Comparison of ENCODE assay signal across 8 cellular contexts in genomic region chr22:21982338-21982965, GRCh38. TPM values are rescaled to one million over a fixed set of nuclear protein-coding genes. Genes with fewer than 3 reads are reported as not detected.
DNase-seq lines count a peak whose midpoint lies in the region; ATAC-seq and TF ChIP-seq lines count a peak whose summit lies in the region.

TSS of gene TOP3B (minus strand) at chr22:21982787. CDS start at chr22:21975709, 7,078 bp downstream.

- peak within 1 kb of the TSS; percentile 94 for H3K4me2 ChIP-seq in KMS-11

- no peaks in the 10 kb centered on the region for H3K27me3 Mint-ChIP-seq in activated T-helper 2 cell treated with anti-CD3 and anti-CD28 coated beads, Interferon-gamma antibody, Interleukin-2, Interleukin-4, amounts not matched to agents 10 μg/mL and 5 μg/mL and 100 μg/mL, durations not matched to agents 14 hours and 24 hours and 36 hours (ENCODE audit: low read depth)
- H3K27me3 Mint-ChIP-seq in natural killer cell treated with Interleukin-12 subunit alpha and Interleukin-12 subunit beta and Interleukin-15 and Interleukin-18, amount 100 ng/mL, for 72 hours, result no peaks in the 10 kb centered on the region

- TF ChIP-seq CTCF in KMS-11 (conservative IDR thresholded peaks at IDR 0.05; ENCODE audit: low read depth, low read length), result no peak
- no peak for TF ChIP-seq CTCF in RWPE1 (conservative IDR thresholded peaks at IDR 0.05; ENCODE audit: low read depth)
- no peak for TF ChIP-seq CTCF in fibroblast of pulmonary artery (IDR thresholded peaks at IDR 0.05; ENCODE audit: low read length, missing control alignments)

- H3K4me1 ChIP-seq in KMS-11 (ENCODE audit: low read depth, poor library complexity, severe bottlenecking), result peaks cover 7% of the 10 kb centered on the region

- H4K20me1 ChIP-seq in KMS-11 (ENCODE audit: insufficient read depth), result no peaks in the 10 kb centered on the region

- 0 out of 2 replicates have a peak within 1 kb of the TSS, but pooled peaks have one; percentile 18 for H3K27ac ChIP-seq in KMS-11
- H3K27ac ChIP-seq in RWPE1, result peak within 1 kb of the TSS; percentile 69

- CTCF ChIA-PET in RWPE1 (lab: Yijun Ruan, JAX), result interaction anchor here (0.7 kb wide), 1 partner anchor 38 kb away, joined by 3 read pairs; no protein-coding TSS in a partner anchor

- peaks cover 14% of the 10 kb centered on the region for H3K4me1 Mint-ChIP-seq in activated T-helper 2 cell treated with anti-CD3 and anti-CD28 coated beads, Interferon-gamma antibody, Interleukin-2, Interleukin-4, amounts not matched to agents 10 μg/mL and 5 μg/mL and 100 μg/mL, durations not matched to agents 14 hours and 24 hours and 36 hours (ENCODE audit: low read depth)
- H3K4me1 Mint-ChIP-seq in natural killer cell treated with Interleukin-12 subunit alpha and Interleukin-12 subunit beta and Interleukin-15 and Interleukin-18, amount 100 ng/mL, for 72 hours (ENCODE audit: low read depth in 2 of 2), result peaks cover 21 to 25% of the 10 kb centered on the region in 2 donors

- DNase-seq in A172 (ENCODE audit: low spot score) (peak; percentile 7), RWPE1 (ENCODE audit: low spot score) (peak; percentile 63), fibroblast of pulmonary artery (ENCODE audit: low read depth) (peak; percentile 78)
- peak; percentile 79 for DNase-seq in activated T-helper 2 cell treated with anti-CD3 and anti-CD28 coated beads, Interferon-gamma antibody, Interleukin-2, Interleukin-4, amounts not matched to agents 10 μg/mL and 5 μg/mL and 100 μg/mL, durations not matched to agents 14 hours and 24 hours and 36 hours (ENCODE audit: low spot score)
- DNase-seq in natural killer cell treated with Interleukin-12 subunit alpha and Interleukin-12 subunit beta and Interleukin-15 and Interleukin-18, amount 100 ng/mL, for 72 hours (ENCODE audit: low spot score), result peak; percentile 86
- peak; percentile 51 to 79 (median 69) for DNase-seq in stimulated activated naive CD4-positive, alpha-beta T cell (lab: John Stamatoyannopoulos, UW)

- H3K79me2 ChIP-seq in KMS-11 (ENCODE audit: insufficient read depth, low read depth), result peaks cover 16% of the 10 kb centered on the region

- POLR2A ChIA-PET in RWPE1 (lab: Yijun Ruan, JAX; ENCODE audit: low non-redundant PET), result no interaction called here

- H3K9ac ChIP-seq in KMS-11, result peak within 1 kb of the TSS; percentile 85

- peak; percentile 58 for ATAC-seq in GM19023 (IDR thresholded peaks at IDR 0.05; ENCODE audit: unreplicated experiment)
- peak; percentile 94 to 95 for ATAC-seq in natural killer cell treated with Interleukin-12 subunit alpha and Interleukin-12 subunit beta and Interleukin-15 and Interleukin-18, amount 100 ng/mL, for 72 hours

- H3K9me3 Mint-ChIP-seq in activated T-helper 2 cell treated with anti-CD3 and anti-CD28 coated beads, Interferon-gamma antibody, Interleukin-2, Interleukin-4, amounts not matched to agents 10 μg/mL and 5 μg/mL and 100 μg/mL, durations not matched to agents 14 hours and 24 hours and 36 hours, result no peaks in the 10 kb centered on the region
- H3K9me3 Mint-ChIP-seq in natural killer cell treated with Interleukin-12 subunit alpha and Interleukin-12 subunit beta and Interleukin-15 and Interleukin-18, amount 100 ng/mL, for 72 hours, result no peaks in the 10 kb centered on the region

- no peaks in the 10 kb centered on the region for H3K36me3 ChIP-seq in KMS-11 (ENCODE audit: insufficient read depth)

- intact Hi-C loops in activated T-helper 2 cell treated with anti-CD3 and anti-CD28 coated beads, Interferon-gamma antibody, Interleukin-2, Interleukin-4, amounts not matched to agents 10 μg/mL and 5 μg/mL and 100 μg/mL, durations not matched to agents 14 hours and 24 hours and 36 hours (cut with micrococcal nuclease), result no loop called here

- H2AFZ ChIP-seq in KMS-11 (ENCODE audit: low read depth), result peak within 1 kb of the TSS; percentile 95

- H3K4me3 ChIP-seq in KMS-11 (IDR thresholded peaks at IDR 0.05; ENCODE audit: insufficient read depth, low read depth, low read length) (no peak within 1 kb of the TSS), fibroblast of pulmonary artery (replicated peaks; ENCODE audit: low read depth, low read length) (peak within 1 kb of the TSS; percentile 99)

- H3K36me3 Mint-ChIP-seq in activated T-helper 2 cell treated with anti-CD3 and anti-CD28 coated beads, Interferon-gamma antibody, Interleukin-2, Interleukin-4, amounts not matched to agents 10 μg/mL and 5 μg/mL and 100 μg/mL, durations not matched to agents 14 hours and 24 hours and 36 hours (ENCODE audit: low read depth), result no peaks in the 10 kb centered on the region
- H3K36me3 Mint-ChIP-seq in natural killer cell treated with Interleukin-12 subunit alpha and Interleukin-12 subunit beta and Interleukin-15 and Interleukin-18, amount 100 ng/mL, for 72 hours, result no peaks in the 10 kb centered on the region

- peak within 1 kb of the TSS; percentile 70 for H3K27ac Mint-ChIP-seq in activated T-helper 2 cell treated with anti-CD3 and anti-CD28 coated beads, Interferon-gamma antibody, Interleukin-2, Interleukin-4, amounts not matched to agents 10 μg/mL and 5 μg/mL and 100 μg/mL, durations not matched to agents 14 hours and 24 hours and 36 hours
- peak within 1 kb of the TSS; percentile 70 to 88 for H3K27ac Mint-ChIP-seq in natural killer cell treated with Interleukin-12 subunit alpha and Interleukin-12 subunit beta and Interleukin-15 and Interleukin-18, amount 100 ng/mL, for 72 hours

- H3K27me3 ChIP-seq in KMS-11 (ENCODE audit: insufficient read depth, low read depth), result no peaks in the 10 kb centered on the region

- peak within 1 kb of the TSS; percentile 89 for H3K4me3 Mint-ChIP-seq in activated T-helper 2 cell treated with anti-CD3 and anti-CD28 coated beads, Interferon-gamma antibody, Interleukin-2, Interleukin-4, amounts not matched to agents 10 μg/mL and 5 μg/mL and 100 μg/mL, durations not matched to agents 14 hours and 24 hours and 36 hours (ENCODE audit: low read depth)
- H3K4me3 Mint-ChIP-seq in natural killer cell treated with Interleukin-12 subunit alpha and Interleukin-12 subunit beta and Interleukin-15 and Interleukin-18, amount 100 ng/mL, for 72 hours, result peak within 1 kb of the TSS; percentile 85

RNA-seq across cellular contexts. Expression of gene TOP3B, which starts in this region (rescaled TPM):
- 18.8 and 20.5 TPM in 2 replicates for total RNA-seq in A172 (2014; rRNA removed; shearing (Covaris generic))
- 40.9 and 46.7 TPM in 2 replicates for total RNA-seq in activated T-helper 2 cell treated with anti-CD3 and anti-CD28 coated beads, Interferon-gamma antibody, Interleukin-2, Interleukin-4, amounts not matched to agents 10 μg/mL and 5 μg/mL and 100 μg/mL, durations not matched to agents 14 hours and 24 hours and 36 hours
- total RNA-seq in natural killer cell treated with Interleukin-12 subunit alpha and Interleukin-12 subunit beta and Interleukin-15 and Interleukin-18, amount 100 ng/mL, for 72 hours, result 10 to 100 TPM; 45.3 to 83.5 TPM

Comparison
In these comparisons a context has a peak if more than half of its experiments do, and no peak if none do; other contexts are left out.
1. DNase-seq: peak in every context shown above with its lines; median percentile 86 in natural killer cell treated with Interleukin-12 subunit alpha and Interleukin-12 subunit beta and Interleukin-15 and Interleukin-18, amount 100 ng/mL, for 72 hours; 79 in activated T-helper 2 cell treated with anti-CD3 and anti-CD28 coated beads, Interferon-gamma antibody, Interleukin-2, Interleukin-4, amounts not matched to agents 10 μg/mL and 5 μg/mL and 100 μg/mL, durations not matched to agents 14 hours and 24 hours and 36 hours; 78 in fibroblast of pulmonary artery; 69 in stimulated activated naive CD4-positive, alpha-beta T cell; 63 in RWPE1; 7 in A172.